Comparison of ENCODE assay signal across 36 cellular contexts in genomic region chr4:40832175-40832574, GRCh38.
"Had no signal": no experiment of that assay in that cellular context is flagged by ENCODE, and none has a peak within 500 bp of the region (broad histone marks: within the 10 kb centered on the region; RNA-seq: fewer than 3 reads in every experiment).

No MANE protein-coding gene starts in this region.

- H3K36me3 Mint-ChIP-seq: T-cell had no signal

- H3K27me3 ChIP-seq: brain microvascular endothelial cell, MG63, Peyer's patch, SJSA1 had no signal

- H3K4me3 ChIP-seq: MG63, Peyer's patch, SJSA1 had no signal

- H3K4me3 Mint-ChIP-seq: activated CD4-positive, alpha-beta T cell treated with anti-CD3 and anti-CD28 coated beads, Interleukin-2, amount 10 ng/mL, durations not matched to agents 24 days and 14 days; activated CD8-positive, alpha-beta T cell treated with anti-CD3 and anti-CD28 coated beads for 36 hours; activated naive CD8-positive, alpha-beta T cell treated with anti-CD3 and anti-CD28 coated beads for 36 hours; activated T-cell treated with anti-CD3 and anti-CD28 coated beads, Interleukin-2, amount 50 U/mL, for 72 hours; activated T-helper 17 cell treated with anti-CD3 and anti-CD28 coated beads, Interleukin-2, amount 50 U/mL, for 72 hours; central memory CD8-positive, alpha-beta T cell; T-cell; T-helper 17 cell had no signal

- H3K9ac ChIP-seq: SK-N-SH had no signal

- H3K27ac Mint-ChIP-seq: activated CD4-positive, alpha-beta T cell treated with anti-CD3 and anti-CD28 coated beads, Interleukin-2, amount 10 ng/mL, durations not matched to agents 24 days and 14 days; activated CD8-positive, alpha-beta T cell treated with anti-CD3 and anti-CD28 coated beads for 36 hours; activated naive CD8-positive, alpha-beta T cell treated with anti-CD3 and anti-CD28 coated beads for 36 hours; activated T-cell treated with anti-CD3 and anti-CD28 coated beads, Interleukin-2, amount 50 U/mL, for 72 hours; activated T-helper 17 cell treated with anti-CD3 and anti-CD28 coated beads, Interleukin-2, amount 50 U/mL, for 72 hours; T-cell; T-helper 17 cell had no signal

- H3K4me1 ChIP-seq: Peyer's patch, SJSA1 had no signal

- H3K4me1 Mint-ChIP-seq: activated CD4-positive, alpha-beta T cell treated with anti-CD3 and anti-CD28 coated beads, Interleukin-2, amount 10 ng/mL, durations not matched to agents 24 days and 14 days; central memory CD8-positive, alpha-beta T cell; T-cell; T-helper 17 cell had no signal

- ATAC-seq: activated CD8-positive, alpha-beta T cell treated with anti-CD3 and anti-CD28 coated beads for 36 hours; activated T-cell treated with anti-CD3 and anti-CD28 coated beads, Interleukin-2, amount 50 U/mL, for 72 hours; activated T-helper 17 cell treated with anti-CD3 and anti-CD28 coated beads, Interleukin-2, amount 50 U/mL, for 72 hours; PC-3; T-helper 17 cell had no signal

- H3K27ac ChIP-seq: brain microvascular endothelial cell, Peyer's patch, SJSA1, WERI-Rb-1 had no signal

- H3K4me2 ChIP-seq: SK-N-SH had no signal

- H3K27me3 Mint-ChIP-seq: activated CD8-positive, alpha-beta T cell treated with anti-CD3 and anti-CD28 coated beads for 36 hours had no signal

- H3K9me2 ChIP-seq: SK-N-SH had no signal

- H3K9me3 Mint-ChIP-seq: activated CD8-positive, alpha-beta T cell treated with anti-CD3 and anti-CD28 coated beads for 36 hours; central memory CD8-positive, alpha-beta T cell had no signal

- H3K36me3 ChIP-seq: MG63, SJSA1 had no signal

- DNase-seq: activated CD4-positive, alpha-beta T cell treated with anti-CD3 and anti-CD28 coated beads, Interleukin-2, amount 10 ng/mL, durations not matched to agents 24 days and 14 days; activated CD4-positive, alpha-beta T cell treated with anti-CD3 and anti-CD28 coated beads, Interleukin-2, amount 50 U/mL, for 4 hours; activated CD8-positive, alpha-beta T cell treated with anti-CD3 and anti-CD28 coated beads for 36 hours; activated effector memory CD4-positive, alpha-beta T cell treated with anti-CD3 and anti-CD28 coated beads, Interleukin-2, amount 50 U/mL, for 16 hours; activated naive CD4-positive, alpha-beta T cell; activated naive CD4-positive, alpha-beta T cell treated with anti-CD3 and anti-CD28 coated beads, Interleukin-2, amount 50 U/mL, for 16 hours; activated naive CD8-positive, alpha-beta T cell treated with anti-CD3 and anti-CD28 coated beads for 36 hours; activated T-cell treated with anti-CD3 and anti-CD28 coated beads, Interleukin-2, amount 50 U/mL, for 1 hour; activated T-cell treated with anti-CD3 and anti-CD28 coated beads, Interleukin-2, amount 50 U/mL, for 72 hours; amniotic stem cell; aorta; brain microvascular endothelial cell; Kasumi-1; MG63; NCI-H1048; NCI-H1105 treated with DMSO at 0.1 percent for 48 hours; NCI-H1436; NCI-H1694; NCI-H2029; NCI-H2171; NCI-H510A; NCI-H526; NCI-H748 treated with DMSO at 0.1 percent for 48 hours; NK-92 treated with Interleukin-12 subunit alpha and Interleukin-12 subunit beta, amount 100 ng/mL, for 24 hours; PC-3; Peyer's patch; RPMI8226; SHP77 treated with DMSO at 0.1 percent for 48 hours; SK-N-SH; T-cell; T-helper 17 cell; T1000; WERI-Rb-1 had no signal

- H3K9me3 ChIP-seq: MG63, Peyer's patch, SJSA1, SK-N-SH had no signal
